In genomic region chr1:231724876-231725647, GRCh38 we compare ENCODE assay signal across 8 cellular contexts.
A peak's percentile ranks its signal among the peaks of the same experiment; 100 is the strongest.
DNase-seq lines count a peak whose midpoint lies in the region; TF ChIP-seq lines count a peak whose summit lies in the region.

No MANE protein-coding gene starts in this region.

- H3K27ac ChIP-seq in HEK293 (ENCODE audit: extremely low read depth, low read depth, low read length) (no peak overlapping the region), colonic mucosa (no peak overlapping the region), tibial artery (no peak overlapping the region)

- peak; percentile 34 to 46 for DNase-seq in activated T-cell treated with anti-CD3 and anti-CD28 coated beads, Interleukin-2, amount 50 U/mL, for 48 hours
- DNase-seq in activated T-cell treated with anti-CD3 and anti-CD28 coated beads for 4 hours (no peak), NOMO-1 treated with DMSO at 0.1 percent for 48 hours (lab: John Stamatoyannopoulos, UW; ENCODE audit: unreplicated experiment) (peak; percentile 53), colonic mucosa (peak; percentile 28), midbrain (lab: John Stamatoyannopoulos, UW) (peak; percentile 10), tibial artery (no peak), NCI-H187 treated with DMSO at 0.1 percent for 48 hours (lab: John Stamatoyannopoulos, UW) (no peak)

- CTCF ChIA-PET in HEK293 (lab: Yijun Ruan, JAX), result interaction anchor here (0.5 to 3.2 kb wide), 27 partner anchors 9 to 1070 kb away, joined by 3 to 30 read pairs (median 3); no protein-coding TSS in a partner anchor

- POLR2A ChIA-PET in HEK293 (lab: Yijun Ruan, JAX), result no interaction called here

- H3K36me3 ChIP-seq in HEK293 (ENCODE audit: control insufficient read depth in 2 of 2, insufficient read depth in 1 of 2, low read length in 2 of 2), result no peaks in the 10 kb centered on the region
- no peaks in the 10 kb centered on the region for H3K36me3 ChIP-seq in colonic mucosa
- H3K36me3 ChIP-seq in tibial artery, result no peaks in the 10 kb centered on the region

- H3K9me3 ChIP-seq in HEK293 (ENCODE audit: control insufficient read depth, insufficient read depth, low read depth, low read length) (no peaks in the 10 kb centered on the region), colonic mucosa (no peaks in the 10 kb centered on the region), tibial artery (no peaks in the 10 kb centered on the region)

- no peaks in the 10 kb centered on the region for H3K4me1 ChIP-seq in HEK293 (ENCODE audit: control insufficient read depth, insufficient read depth, low read length)
- no peaks in the 10 kb centered on the region for H3K4me1 ChIP-seq in colonic mucosa
- H3K4me1 ChIP-seq in tibial artery, result no peaks in the 10 kb centered on the region

- no peak overlapping the region for H3K9ac ChIP-seq in colonic mucosa (ENCODE audit: low read depth in 2 of 2, low read length in 2 of 2)

- intact Hi-C loops in colonic mucosa (cut with DNase I) (no loop called here), tibial artery (cut with DNase I; ENCODE audit: low total_unique reads) (no loop called here)

- H3K4me3 ChIP-seq in HEK293 (ENCODE audit: low read depth, low read length) (no peak overlapping the region), colonic mucosa (no peak overlapping the region), tibial artery (no peak overlapping the region)

- H3K27me3 ChIP-seq in colonic mucosa (no peaks in the 10 kb centered on the region), tibial artery (no peaks in the 10 kb centered on the region)

- TF ChIP-seq CTCF in HEK293 (tag by site-specific recombination; IDR thresholded peaks at IDR 0.05) (peak; percentile 31; the same call in 1 of the 2 replicates), colonic mucosa (IDR thresholded peaks at IDR 0.05) (peak; percentile 27), tibial artery (IDR thresholded peaks at IDR 0.05) (no peak)

TF ChIP-seq in HEK293, 187 proteins besides CTCF, POLR2A, EP300 and RAD21:
- TF ChIP-seq KLF17 (tag by site-specific recombination; IDR thresholded peaks at IDR 0.05) (no peak), ZNF175 (tag by site-specific recombination; IDR thresholded peaks at IDR 0.05) (no peak), ZFP41 (tag by site-specific recombination; IDR thresholded peaks at IDR 0.05; ENCODE audit: borderline replicate concordance) (no peak), IKZF3 (tag by site-specific recombination; IDR thresholded peaks at IDR 0.05) (no peak), ZNF596 (tag by site-specific recombination; IDR thresholded peaks at IDR 0.05) (no peak), ZEB2 (tag by site-specific recombination; IDR thresholded peaks at IDR 0.05) (no peak), ZNF10 (tag by site-specific recombination; IDR thresholded peaks at IDR 0.05) (no peak), ZNF19 (tag by site-specific recombination; IDR thresholded peaks at IDR 0.05; ENCODE audit: low read depth) (no peak), ATF2 (tag by site-specific recombination; IDR thresholded peaks at IDR 0.05; ENCODE audit: low read depth) (no peak), ZBTB26 (tag by site-specific recombination; optimal IDR thresholded peaks at IDR 0.05) (no peak), ZNF16 (tag by site-specific recombination; IDR thresholded peaks at IDR 0.05; ENCODE audit: low read depth) (no peak), ZNF654 (tag by site-specific recombination; IDR thresholded peaks at IDR 0.05; ENCODE audit: low read depth) (no peak; the same call in none of the 2 replicates)

Comparison
In these comparisons a context has a peak if more than half of its experiments do, and no peak if none do; other contexts are left out.
1. DNase-seq: peak in activated T-cell treated with anti-CD3 and anti-CD28 coated beads, Interleukin-2, amount 50 U/mL, for 48 hours (2 of 2), NOMO-1 treated with DMSO at 0.1 percent for 48 hours (single experiment), colonic mucosa (single experiment) and midbrain (single experiment); none in activated T-cell treated with anti-CD3 and anti-CD28 coated beads for 4 hours (single experiment), tibial artery (0 of 2) and NCI-H187 treated with DMSO at 0.1 percent for 48 hours (single experiment).
2. CTCF ChIP-seq: peak in HEK293 (single experiment) and colonic mucosa (single experiment); none in tibial artery (0 of 2).